Comparison of ENCODE assay signal across 1 cellular context in genomic region chr17:80454557-80455327, GRCh38.
TF ChIP-seq lines count a peak whose summit lies in the region.

No MANE protein-coding gene starts in this region.

TF ChIP-seq in GM12878, 131 proteins besides CTCF, POLR2A, EP300 and RAD21 (continued from another document and continues in another):
- TF ChIP-seq, protein P1, sequence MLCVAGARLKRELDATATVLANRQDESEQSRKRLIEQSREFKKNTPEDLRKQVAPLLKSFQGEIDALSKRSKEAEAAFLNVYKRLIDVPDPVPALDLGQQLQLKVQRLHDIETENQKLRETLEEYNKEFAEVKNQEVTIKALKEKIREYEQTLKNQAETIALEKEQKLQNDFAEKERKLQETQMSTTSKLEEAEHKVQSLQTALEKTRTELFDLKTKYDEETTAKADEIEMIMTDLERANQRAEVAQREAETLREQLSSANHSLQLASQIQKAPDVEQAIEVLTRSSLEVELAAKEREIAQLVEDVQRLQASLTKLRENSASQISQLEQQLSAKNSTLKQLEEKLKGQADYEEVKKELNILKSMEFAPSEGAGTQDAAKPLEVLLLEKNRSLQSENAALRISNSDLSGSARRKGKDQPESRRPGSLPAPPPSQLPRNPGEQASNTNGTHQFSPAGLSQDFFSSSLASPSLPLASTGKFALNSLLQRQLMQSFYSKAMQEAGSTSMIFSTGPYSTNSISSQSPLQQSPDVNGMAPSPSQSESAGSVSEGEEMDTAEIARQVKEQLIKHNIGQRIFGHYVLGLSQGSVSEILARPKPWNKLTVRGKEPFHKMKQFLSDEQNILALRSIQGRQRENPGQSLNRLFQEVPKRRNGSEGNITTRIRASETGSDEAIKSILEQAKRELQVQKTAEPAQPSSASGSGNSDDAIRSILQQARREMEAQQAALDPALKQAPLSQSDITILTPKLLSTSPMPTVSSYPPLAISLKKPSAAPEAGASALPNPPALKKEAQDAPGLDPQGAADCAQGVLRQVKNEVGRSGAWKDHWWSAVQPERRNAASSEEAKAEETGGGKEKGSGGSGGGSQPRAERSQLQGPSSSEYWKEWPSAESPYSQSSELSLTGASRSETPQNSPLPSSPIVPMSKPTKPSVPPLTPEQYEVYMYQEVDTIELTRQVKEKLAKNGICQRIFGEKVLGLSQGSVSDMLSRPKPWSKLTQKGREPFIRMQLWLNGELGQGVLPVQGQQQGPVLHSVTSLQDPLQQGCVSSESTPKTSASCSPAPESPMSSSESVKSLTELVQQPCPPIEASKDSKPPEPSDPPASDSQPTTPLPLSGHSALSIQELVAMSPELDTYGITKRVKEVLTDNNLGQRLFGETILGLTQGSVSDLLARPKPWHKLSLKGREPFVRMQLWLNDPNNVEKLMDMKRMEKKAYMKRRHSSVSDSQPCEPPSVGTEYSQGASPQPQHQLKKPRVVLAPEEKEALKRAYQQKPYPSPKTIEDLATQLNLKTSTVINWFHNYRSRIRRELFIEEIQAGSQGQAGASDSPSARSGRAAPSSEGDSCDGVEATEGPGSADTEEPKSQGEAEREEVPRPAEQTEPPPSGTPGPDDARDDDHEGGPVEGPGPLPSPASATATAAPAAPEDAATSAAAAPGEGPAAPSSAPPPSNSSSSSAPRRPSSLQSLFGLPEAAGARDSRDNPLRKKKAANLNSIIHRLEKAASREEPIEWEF (IDR thresholded peaks at IDR 0.05; ENCODE audit: insufficient replicate concordance, low read depth, low read length) = no peak
- no peak for TF ChIP-seq ZSCAN29 (IDR thresholded peaks at IDR 0.05)
- TF ChIP-seq NKRF (conservative IDR thresholded peaks at IDR 0.05) = peak; percentile 76
- peak; percentile 93 for TF ChIP-seq BRCA1 (IDR thresholded peaks at IDR 0.05; ENCODE audit: low read depth, low read length)
- TF ChIP-seq PAX5 (IDR thresholded peaks at IDR 0.05; ENCODE audit: borderline replicate concordance, low read depth, low read length) = peak; percentile 19; the same call in 1 of the 2 replicates
- peak; percentile 49; the same call in 1 of the 2 replicates for TF ChIP-seq TCF12 (IDR thresholded peaks at IDR 0.05; ENCODE audit: low read depth, low read length)
- peak; percentile 82; the same call in 2 of the 3 replicates for TF ChIP-seq POU2F2 (IDR thresholded peaks at IDR 0.05; ENCODE audit: borderline replicate concordance, low read depth, low read length)
- TF ChIP-seq IKZF2 (IDR thresholded peaks at IDR 0.05) = peak in 1 of 2 experiments; percentile 64; a peak in 3 of 4 replicates
- TF ChIP-seq IRF5 (IDR thresholded peaks at IDR 0.05; ENCODE audit: borderline replicate concordance) = peak; percentile 59; the same call in 1 of the 2 replicates
- peak; percentile 91 for TF ChIP-seq NR2F1 (conservative IDR thresholded peaks at IDR 0.05)
- TF ChIP-seq SRF (IDR thresholded peaks at IDR 0.05; ENCODE audit: low read depth in 2 of 2, low read length in 2 of 2) = 0 out of 4 replicates have a peak, but pooled peaks of 1 of the 2 experiments have one; percentile 35
- TF ChIP-seq, protein P2, sequence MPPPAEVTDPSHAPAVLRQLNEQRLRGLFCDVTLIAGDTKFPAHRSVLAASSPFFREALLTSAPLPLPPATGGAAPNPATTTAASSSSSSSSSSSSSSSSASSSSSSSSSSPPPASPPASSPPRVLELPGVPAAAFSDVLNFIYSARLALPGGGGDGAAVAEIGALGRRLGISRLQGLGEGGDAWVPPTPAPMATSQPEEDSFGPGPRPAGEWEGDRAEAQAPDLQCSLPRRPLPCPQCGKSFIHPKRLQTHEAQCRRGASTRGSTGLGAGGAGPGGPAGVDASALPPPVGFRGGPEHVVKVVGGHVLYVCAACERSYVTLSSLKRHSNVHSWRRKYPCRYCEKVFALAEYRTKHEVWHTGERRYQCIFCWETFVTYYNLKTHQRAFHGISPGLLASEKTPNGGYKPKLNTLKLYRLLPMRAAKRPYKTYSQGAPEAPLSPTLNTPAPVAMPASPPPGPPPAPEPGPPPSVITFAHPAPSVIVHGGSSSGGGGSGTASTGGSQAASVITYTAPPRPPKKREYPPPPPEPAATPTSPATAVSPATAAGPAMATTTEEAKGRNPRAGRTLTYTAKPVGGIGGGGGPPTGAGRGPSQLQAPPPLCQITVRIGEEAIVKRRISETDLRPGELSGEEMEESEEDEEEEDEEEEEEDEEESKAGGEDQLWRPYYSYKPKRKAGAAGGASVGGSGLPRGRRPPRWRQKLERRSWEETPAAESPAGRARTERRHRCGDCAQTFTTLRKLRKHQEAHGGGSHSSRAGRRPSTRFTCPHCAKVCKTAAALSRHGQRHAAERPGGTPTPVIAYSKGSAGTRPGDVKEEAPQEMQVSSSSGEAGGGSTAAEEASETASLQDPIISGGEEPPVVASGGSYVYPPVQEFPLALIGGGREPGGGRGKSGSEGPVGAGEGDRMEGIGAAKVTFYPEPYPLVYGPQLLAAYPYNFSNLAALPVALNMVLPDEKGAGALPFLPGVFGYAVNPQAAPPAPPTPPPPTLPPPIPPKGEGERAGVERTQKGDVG (CRISPR knock-in tag; IDR thresholded peaks at IDR 0.05) = no peak; the same call in 1 of the 2 replicates
- TF ChIP-seq USF2 (IDR thresholded peaks at IDR 0.05; ENCODE audit: borderline replicate concordance, low read depth, low read length) = no peak
- TF ChIP-seq SIN3A (IDR thresholded peaks at IDR 0.05; ENCODE audit: low read depth, low read length) = peak; percentile 41
- TF ChIP-seq CREB1 (IDR thresholded peaks at IDR 0.05; ENCODE audit: low read depth) = peak; percentile 58
- no peak for TF ChIP-seq NFIC (IDR thresholded peaks at IDR 0.05; ENCODE audit: low read depth, low read length)
- TF ChIP-seq, protein P3, sequence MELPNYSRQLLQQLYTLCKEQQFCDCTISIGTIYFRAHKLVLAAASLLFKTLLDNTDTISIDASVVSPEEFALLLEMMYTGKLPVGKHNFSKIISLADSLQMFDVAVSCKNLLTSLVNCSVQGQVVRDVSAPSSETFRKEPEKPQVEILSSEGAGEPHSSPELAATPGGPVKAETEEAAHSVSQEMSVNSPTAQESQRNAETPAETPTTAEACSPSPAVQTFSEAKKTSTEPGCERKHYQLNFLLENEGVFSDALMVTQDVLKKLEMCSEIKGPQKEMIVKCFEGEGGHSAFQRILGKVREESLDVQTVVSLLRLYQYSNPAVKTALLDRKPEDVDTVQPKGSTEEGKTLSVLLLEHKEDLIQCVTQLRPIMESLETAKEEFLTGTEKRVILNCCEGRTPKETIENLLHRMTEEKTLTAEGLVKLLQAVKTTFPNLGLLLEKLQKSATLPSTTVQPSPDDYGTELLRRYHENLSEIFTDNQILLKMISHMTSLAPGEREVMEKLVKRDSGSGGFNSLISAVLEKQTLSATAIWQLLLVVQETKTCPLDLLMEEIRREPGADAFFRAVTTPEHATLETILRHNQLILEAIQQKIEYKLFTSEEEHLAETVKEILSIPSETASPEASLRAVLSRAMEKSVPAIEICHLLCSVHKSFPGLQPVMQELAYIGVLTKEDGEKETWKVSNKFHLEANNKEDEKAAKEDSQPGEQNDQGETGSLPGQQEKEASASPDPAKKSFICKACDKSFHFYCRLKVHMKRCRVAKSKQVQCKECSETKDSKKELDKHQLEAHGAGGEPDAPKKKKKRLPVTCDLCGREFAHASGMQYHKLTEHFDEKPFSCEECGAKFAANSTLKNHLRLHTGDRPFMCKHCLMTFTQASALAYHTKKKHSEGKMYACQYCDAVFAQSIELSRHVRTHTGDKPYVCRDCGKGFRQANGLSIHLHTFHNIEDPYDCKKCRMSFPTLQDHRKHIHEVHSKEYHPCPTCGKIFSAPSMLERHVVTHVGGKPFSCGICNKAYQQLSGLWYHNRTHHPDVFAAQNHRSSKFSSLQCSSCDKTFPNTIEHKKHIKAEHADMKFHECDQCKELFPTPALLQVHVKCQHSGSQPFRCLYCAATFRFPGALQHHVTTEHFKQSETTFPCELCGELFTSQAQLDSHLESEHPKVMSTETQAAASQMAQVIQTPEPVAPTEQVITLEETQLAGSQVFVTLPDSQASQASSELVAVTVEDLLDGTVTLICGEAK (IDR thresholded peaks at IDR 0.05; ENCODE audit: borderline replicate concordance) = peak; percentile 72
- 0 out of 2 replicates have a peak, but pooled peaks have one; percentile 50 for TF ChIP-seq TCF3 (IDR thresholded peaks at IDR 0.05; ENCODE audit: borderline replicate concordance, insufficient read depth, low read depth, low read length)
- 0 out of 2 replicates have a peak, but pooled peaks have one; percentile 77 for TF ChIP-seq SMARCA5 (IDR thresholded peaks at IDR 0.05)
- no peak for TF ChIP-seq REST (IDR thresholded peaks at IDR 0.05; ENCODE audit: low read depth, low read length)
- TF ChIP-seq BHLHE40 (IDR thresholded peaks at IDR 0.05; ENCODE audit: borderline replicate concordance in 1 of 2, low read depth in 2 of 2, low read length in 1 of 2) = peak in 1 of 2 experiments; percentile 49; a peak in 1 of 4 replicates
- TF ChIP-seq, protein P4, sequence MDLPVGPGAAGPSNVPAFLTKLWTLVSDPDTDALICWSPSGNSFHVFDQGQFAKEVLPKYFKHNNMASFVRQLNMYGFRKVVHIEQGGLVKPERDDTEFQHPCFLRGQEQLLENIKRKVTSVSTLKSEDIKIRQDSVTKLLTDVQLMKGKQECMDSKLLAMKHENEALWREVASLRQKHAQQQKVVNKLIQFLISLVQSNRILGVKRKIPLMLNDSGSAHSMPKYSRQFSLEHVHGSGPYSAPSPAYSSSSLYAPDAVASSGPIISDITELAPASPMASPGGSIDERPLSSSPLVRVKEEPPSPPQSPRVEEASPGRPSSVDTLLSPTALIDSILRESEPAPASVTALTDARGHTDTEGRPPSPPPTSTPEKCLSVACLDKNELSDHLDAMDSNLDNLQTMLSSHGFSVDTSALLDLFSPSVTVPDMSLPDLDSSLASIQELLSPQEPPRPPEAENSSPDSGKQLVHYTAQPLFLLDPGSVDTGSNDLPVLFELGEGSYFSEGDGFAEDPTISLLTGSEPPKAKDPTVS (IDR thresholded peaks at IDR 0.05; ENCODE audit: low read depth, low read length) = no peak
- TF ChIP-seq MEF2A (IDR thresholded peaks at IDR 0.05; ENCODE audit: insufficient read depth, low read depth, low read length) = 0 out of 2 replicates have a peak, but pooled peaks have one; percentile 21
